18 cellular contexts compared by ENCODE assay signal in genomic region chr4:3709846-3710441, GRCh38. TPM values are rescaled to one million over a fixed set of nuclear protein-coding genes. Genes with fewer than 3 reads are reported as not detected.
"Had no signal": no experiment of that assay in that cellular context is flagged by ENCODE, and none has a peak within 500 bp of the region (broad histone marks: within the 10 kb centered on the region; RNA-seq: fewer than 3 reads in every experiment).

No MANE protein-coding gene starts in this region.

- H3K36me3 Mint-ChIP-seq: naive thymus-derived CD4-positive, alpha-beta T cell had no signal

- H3K36me3 ChIP-seq: breast epithelium, prostate gland, sigmoid colon, tibial nerve, vagina had no signal

- H3K4me1 Mint-ChIP-seq: activated naive CD8-positive, alpha-beta T cell treated with anti-CD3 and anti-CD28 coated beads, Interleukin-2, amount 50 U/mL, for 24 hours; activated T-helper 17 cell treated with anti-CD3 and anti-CD28 coated beads, Interleukin-2, amount 50 U/mL, for 72 hours; naive thymus-derived CD4-positive, alpha-beta T cell had no signal

- FAIRE-seq: endometrium had no signal

- H3K4me3 Mint-ChIP-seq: activated naive CD8-positive, alpha-beta T cell treated with anti-CD3 and anti-CD28 coated beads, Interleukin-2, amount 50 U/mL, for 24 hours; activated T-helper 17 cell treated with anti-CD3 and anti-CD28 coated beads, Interleukin-2, amount 50 U/mL, for 72 hours; naive thymus-derived CD4-positive, alpha-beta T cell had no signal

- H3K27ac Mint-ChIP-seq: activated naive CD8-positive, alpha-beta T cell treated with anti-CD3 and anti-CD28 coated beads, Interleukin-2, amount 50 U/mL, for 24 hours; activated T-helper 17 cell treated with anti-CD3 and anti-CD28 coated beads, Interleukin-2, amount 50 U/mL, for 72 hours; naive thymus-derived CD4-positive, alpha-beta T cell had no signal

- ATAC-seq: activated CD4-positive, CD25-positive, alpha-beta regulatory T cell treated with anti-CD3 and anti-CD28 coated beads, Interleukin-2, amount 50 U/mL, for 24 hours; activated naive CD8-positive, alpha-beta T cell treated with anti-CD3 and anti-CD28 coated beads, Interleukin-2, amount 50 U/mL, for 24 hours; activated T-helper 17 cell treated with anti-CD3 and anti-CD28 coated beads, Interleukin-2, amount 50 U/mL, for 72 hours; naive thymus-derived CD4-positive, alpha-beta T cell had no signal

- H3K27me3 ChIP-seq: tibial nerve, vagina had no signal

- H3K9me2 ChIP-seq: SK-N-SH had no signal

- H3K9me3 Mint-ChIP-seq: activated naive CD8-positive, alpha-beta T cell treated with anti-CD3 and anti-CD28 coated beads, Interleukin-2, amount 50 U/mL, for 24 hours; activated T-helper 17 cell treated with anti-CD3 and anti-CD28 coated beads, Interleukin-2, amount 50 U/mL, for 72 hours had no signal

- DNase-seq: activated CD4-positive, alpha-beta T cell treated with anti-CD3 and anti-CD28 coated beads, Interleukin-2, amount 50 U/mL, for 1 hour; activated naive CD4-positive, alpha-beta T cell treated with Interleukin-2 at 50 U/mL for 16 hours; activated naive CD8-positive, alpha-beta T cell treated with anti-CD3 and anti-CD28 coated beads, Interleukin-2, amount 50 U/mL, for 24 hours; activated T-cell treated with anti-CD3 and anti-CD28 coated beads for 4 hours; naive thymus-derived CD4-positive, alpha-beta T cell; occipital lobe; SK-N-SH; stimulated activated CD4-positive, alpha-beta T cell treated with anti-CD3 and anti-CD28 coated beads, Interleukin-1b, Interleukin-23, amount 100 ng/mL, for 48 hours; T-helper 1 cell; T1000 had no signal

- H3K27ac ChIP-seq: prostate gland, sigmoid colon, tibial nerve, vagina had no signal

- H3K4me1 ChIP-seq: breast epithelium, prostate gland, sigmoid colon, tibial nerve had no signal

- H3K9me3 ChIP-seq: breast epithelium, prostate gland, sigmoid colon, SK-N-SH, tibial nerve, vagina had no signal

- H3K9ac ChIP-seq: SK-N-SH had no signal

- H3K4me2 ChIP-seq: SK-N-SH had no signal

- H3K4me3 ChIP-seq: breast epithelium, prostate gland, sigmoid colon, tibial nerve, vagina had no signal

RNA-seq across cellular contexts. Expression of gene ADRA2C, which starts 56.2 kb away (rescaled TPM):
- total RNA-seq: activated T-helper 17 cell treated with anti-CD3 and anti-CD28 coated beads, Interleukin-2, amount 50 U/mL, for 72 hours; naive thymus-derived CD4-positive, alpha-beta T cell had no signal
